23 cellular contexts compared by ENCODE assay signal in genomic region chr4:110609044-110609750, GRCh38. TPM values are rescaled to one million over a fixed set of nuclear protein-coding genes. Genes with fewer than 3 reads are reported as not detected.
A peak's percentile ranks its signal among the peaks of the same experiment; 100 is the strongest.
DNase-seq lines count a peak whose midpoint lies in the region; ATAC-seq and TF ChIP-seq lines count a peak whose summit lies in the region.
"Had no signal": no experiment of that assay in that cellular context is flagged by ENCODE, and none has a peak within 500 bp of the region (broad histone marks: within the 10 kb centered on the region; RNA-seq: fewer than 3 reads in every experiment).

No MANE protein-coding gene starts in this region.

- no peak overlapping the region for H4K12ac ChIP-seq in trophoblast cell (ENCODE audit: low read depth, low read length)

- no peak overlapping the region for H3K14ac ChIP-seq in trophoblast cell (ENCODE audit: low read length)
- H3K14ac ChIP-seq in H9 (ENCODE audit: insufficient read depth, low read length), result no peak overlapping the region

- no peaks in the 10 kb centered on the region for H3K36me3 ChIP-seq in GM23338 (ENCODE audit: insufficient read depth)
- no peaks in the 10 kb centered on the region for H3K36me3 ChIP-seq in kidney epithelial cell (ENCODE audit: control insufficient read depth, insufficient read depth, low read length)
- H3K36me3 ChIP-seq in trophoblast cell (ENCODE audit: control insufficient read depth in 1 of 2, insufficient read depth in 2 of 2, low read length in 2 of 2), result no peaks in the 10 kb centered on the region
- H3K36me3 ChIP-seq in spleen, result no peaks in the 10 kb centered on the region
- H3K36me3 ChIP-seq in suprapubic skin, result no peaks in the 10 kb centered on the region

- TF ChIP-seq EP300 in suprapubic skin (IDR thresholded peaks at IDR 0.05), result no peak

- H3K27me3 ChIP-seq in GM23338 (ENCODE audit: insufficient read depth), result peaks cover 74% of the 10 kb centered on the region
- peaks cover 18% of the 10 kb centered on the region for H3K27me3 ChIP-seq in kidney epithelial cell (ENCODE audit: control insufficient read depth, insufficient read depth, low read length)
- H3K27me3 ChIP-seq in trophoblast cell (ENCODE audit: insufficient read depth, low read length), result peaks cover 32% of the 10 kb centered on the region
- peaks cover 47% of the 10 kb centered on the region for H3K27me3 ChIP-seq in H9 (ENCODE audit: insufficient read depth, low read length)
- H3K27me3 ChIP-seq in spleen (replicated peaks in 1 of 7), result peaks cover 0 to 73% (median 57%) of the 10 kb centered on the region in 7 donors
- H3K27me3 ChIP-seq in suprapubic skin, result peaks cover 74% of the 10 kb centered on the region

- H3K18ac ChIP-seq in trophoblast cell (ENCODE audit: low read length) (no peak overlapping the region), H9 (ENCODE audit: insufficient read length, low read depth, low read length) (no peak overlapping the region)

- H3K4me1 ChIP-seq in GM23338 (ENCODE audit: insufficient read depth) (peaks cover 52% of the 10 kb centered on the region), trophoblast cell (ENCODE audit: control insufficient read depth in 1 of 2, insufficient read depth in 2 of 2, low read length in 2 of 2) (peaks cover 6 to 12% of the 10 kb centered on the region in 2 experiments), H9 (ENCODE audit: insufficient read depth, low read length) (0 out of 2 replicates have a peak, but pooled peaks cover 2% of the 10 kb centered on the region), spleen (peaks cover 0 to 18% (median 3%) of the 10 kb centered on the region in 6 donors), suprapubic skin (peaks cover 16% of the 10 kb centered on the region)

- no peak for ATAC-seq in GM23338
- ATAC-seq: activated T-cell treated with anti-CD3 and anti-CD28 coated beads, Interleukin-2, amount 50 U/mL, for 4 hours; right cardiac atrium; T-cell had no signal

- H3K4me3 ChIP-seq in GM23338 (no peak overlapping the region), kidney epithelial cell (ENCODE audit: low read depth, low read length) (no peak overlapping the region), trophoblast cell (ENCODE audit: low read depth, low read length) (no peak overlapping the region), spleen (no peak overlapping the region), suprapubic skin (no peak overlapping the region)
- H3K4me3 ChIP-seq: coronary artery had no signal

- H3K27me3 Mint-ChIP-seq in GM23338 (ENCODE audit: insufficient read depth, low read depth, poor library complexity), result peaks cover 64% of the 10 kb centered on the region
- H3K27me3 Mint-ChIP-seq in H9 (ENCODE audit: low read depth), result peaks cover 28% of the 10 kb centered on the region

- H2BK15ac ChIP-seq in H9 (ENCODE audit: low read depth, low read length), result no peak overlapping the region

- H4K8ac ChIP-seq in trophoblast cell (ENCODE audit: low read depth, low read length) (no peak overlapping the region), H9 (replicated peaks; ENCODE audit: insufficient read length, low read depth, low read length) (no peak overlapping the region)

- no peak for DNase-seq in GM23338 (ENCODE audit: low spot score)
- DNase-seq in OCI-M1 (lab: John Stamatoyannopoulos, UW), result peak; percentile 21
- peak; percentile 19 for DNase-seq in kidney epithelial cell (ENCODE audit: low read depth)
- no peak for DNase-seq in trophoblast cell
- DNase-seq in H9, result no peak
- no peak for DNase-seq in spleen
- DNase-seq in stimulated activated CD4-positive, alpha-beta T cell treated with anti-CD3 and anti-CD28 coated beads, Interleukin-12 subunit alpha, Interleukin-12 subunit beta, amount 100 ng/mL, for 4 hours, result no peak
- DNase-seq in suprapubic skin (ENCODE audit: low spot score in 2 of 2), result no peak
- DNase-seq: activated CD4-positive, alpha-beta T cell treated with anti-CD3 and anti-CD28 coated beads for 4 hours; activated naive CD4-positive, alpha-beta T cell treated with Interleukin-2 at 50 U/mL for 16 hours; activated T-cell treated with anti-CD3 and anti-CD28 coated beads, Interleukin-2, amount 50 U/mL, for 4 hours; amniotic stem cell; DMS 273 treated with DMSO at 0.1 percent for 48 hours; glutamatergic neuron; HCEC 1CT; right cardiac atrium; SHP77 treated with DMSO at 0.1 percent for 48 hours; substantia nigra; T-cell had no signal

- H3K4me3 Mint-ChIP-seq in GM23338, result no peak overlapping the region
- no peak overlapping the region for H3K4me3 Mint-ChIP-seq in H9
- H3K4me3 Mint-ChIP-seq: activated T-cell treated with anti-CD3 and anti-CD28 coated beads, Interleukin-2, amount 50 U/mL, for 4 hours; IgD-negative memory B cell; T-cell had no signal

- H2BK12ac ChIP-seq in trophoblast cell (ENCODE audit: low read length) (no peak overlapping the region), H9 (ENCODE audit: insufficient read length, low read depth, low read length) (no peak overlapping the region)

- H3K27ac Mint-ChIP-seq in GM23338 (no peak overlapping the region), H9 (no peak overlapping the region)
- H3K27ac Mint-ChIP-seq: IgD-negative memory B cell, T-cell had no signal

- WGBS in trophoblast cell (ENCODE audit: extremely low coverage, insufficient coverage, insufficient read length), result no CpG with 5 or more reads among the region's 6 CpGs
- WGBS in H9 (ENCODE audit: extremely low coverage, insufficient read length, low lambda C conversion rate), result no CpG with 5 or more reads among the region's 6 CpGs
- WGBS in spleen, 5 donors, result 27 to 35% (median 34%) methylated on average over 6 of the region's 6 CpGs
- WGBS in suprapubic skin, result 48% methylated on average over 6 of the region's 6 CpGs

- 0 out of 2 replicates have a peak, but pooled peaks cover 3% of the 10 kb centered on the region for H4K20me1 ChIP-seq in GM23338 (replicated peaks; ENCODE audit: insufficient read depth)
- H4K20me1 ChIP-seq in H9 (ENCODE audit: control insufficient read depth, insufficient read depth, insufficient read length), result no peaks in the 10 kb centered on the region

- intact Hi-C loops in spleen (cut with DNase I; ENCODE audit: low total_unique reads), result no loop called here

- TF ChIP-seq POLR2A in spleen (IDR thresholded peaks at IDR 0.05) (no peak), suprapubic skin (IDR thresholded peaks at IDR 0.05) (no peak)

- no peak overlapping the region for H3K4ac ChIP-seq in trophoblast cell (ENCODE audit: low read depth, low read length)
- H3K4ac ChIP-seq in H9 (ENCODE audit: low read depth, low read length), result no peak overlapping the region

- H3K4me1 Mint-ChIP-seq in GM23338 (peaks cover 36% of the 10 kb centered on the region), H9 (peaks cover 31 to 33% of the 10 kb centered on the region in 2 experiments)
- H3K4me1 Mint-ChIP-seq: IgD-negative memory B cell had no signal

- H2AK5ac ChIP-seq in trophoblast cell (ENCODE audit: low read length), result no peak overlapping the region
- no peak overlapping the region for H2AK5ac ChIP-seq in H9 (ENCODE audit: insufficient read length, low read length)

- no peak for TF ChIP-seq CTCF in GM23338 (conservative IDR thresholded peaks at IDR 0.05; ENCODE audit: low read depth in 2 of 2)
- TF ChIP-seq CTCF in kidney epithelial cell (IDR thresholded peaks at IDR 0.05; ENCODE audit: insufficient read depth, low read length, poor library complexity, severe bottlenecking), result no peak
- no peak for TF ChIP-seq CTCF in H9 (conservative IDR thresholded peaks at IDR 0.05)
- no peak for TF ChIP-seq CTCF in spleen (IDR thresholded peaks at IDR 0.05 in 8 of 11, conservative IDR thresholded peaks at IDR 0.05 in 3 of 11)
- no peak for TF ChIP-seq CTCF in suprapubic skin (IDR thresholded peaks at IDR 0.05)

- no peak overlapping the region for H4K5ac ChIP-seq in H9 (ENCODE audit: insufficient read length, low read depth, low read length)

- H2BK20ac ChIP-seq in H9 (ENCODE audit: low read depth, low read length, poor library complexity, severe bottlenecking), result no peak overlapping the region

- H2BK120ac ChIP-seq in trophoblast cell (ENCODE audit: insufficient read depth, low read length, poor library complexity) (no peak overlapping the region), H9 (ENCODE audit: low read depth, low read length, poor library complexity, severe bottlenecking) (no peak overlapping the region)

- H2AFZ ChIP-seq in GM23338 (no peak overlapping the region), trophoblast cell (ENCODE audit: insufficient read depth, low read length, poor library complexity) (no peak overlapping the region), H9 (ENCODE audit: low read length) (no peak overlapping the region)

- H3K4me2 ChIP-seq in GM23338, result peak overlapping the region; percentile 29; the same call in 1 of the 2 replicates
- peak overlapping the region; percentile 24 for H3K4me2 ChIP-seq in trophoblast cell (ENCODE audit: low read length)
- H3K4me2 ChIP-seq in H9 (ENCODE audit: insufficient read depth, insufficient read length, low read length), result no peak overlapping the region

- no peaks in the 10 kb centered on the region for H3K36me3 Mint-ChIP-seq in GM23338 (ENCODE audit: low read depth)
- H3K36me3 Mint-ChIP-seq in H9 (ENCODE audit: insufficient read depth in 1 of 3, low read depth in 3 of 3), result no peaks in the 10 kb centered on the region; a peak in 1 of 7 replicates
- H3K36me3 Mint-ChIP-seq: IgD-negative memory B cell, T-cell had no signal

- H3K79me1 ChIP-seq in trophoblast cell (ENCODE audit: low read length) (no peaks in the 10 kb centered on the region), H9 (ENCODE audit: insufficient read depth, low read depth, low read length, poor library complexity, severe bottlenecking) (no peaks in the 10 kb centered on the region)

- H3K23ac ChIP-seq in trophoblast cell (ENCODE audit: low read length) (no peak overlapping the region), H9 (ENCODE audit: insufficient read length, low read depth, low read length) (no peak overlapping the region)

- no peak overlapping the region for H4K91ac ChIP-seq in trophoblast cell (ENCODE audit: low read depth, low read length)
- no peak overlapping the region for H4K91ac ChIP-seq in H9 (ENCODE audit: insufficient read length, low read depth, low read length)

- no peaks in the 10 kb centered on the region for H3F3A ChIP-seq in GM23338 (replicated peaks; ENCODE audit: low read depth)

- no peak overlapping the region for H3T11ph ChIP-seq in H9 (ENCODE audit: low read length)

- H3K79me2 ChIP-seq in GM23338 (replicated peaks; ENCODE audit: insufficient read depth) (no peaks in the 10 kb centered on the region), trophoblast cell (ENCODE audit: control insufficient read depth, insufficient read depth, low read length, poor library complexity) (no peaks in the 10 kb centered on the region), H9 (ENCODE audit: insufficient read depth, low read length) (no peaks in the 10 kb centered on the region)

- no peaks in the 10 kb centered on the region for H3K9me2 ChIP-seq in GM23338 (ENCODE audit: insufficient read depth)

- H3K9me3 ChIP-seq in trophoblast cell (ENCODE audit: insufficient read depth, low read depth, low read length), result peaks cover 5% of the 10 kb centered on the region
- no peaks in the 10 kb centered on the region for H3K9me3 ChIP-seq in H9 (ENCODE audit: control insufficient read depth, low read depth, low read length)
- peaks cover 0 to 5% (median 0%) of the 10 kb centered on the region in 8 donors for H3K9me3 ChIP-seq in spleen
- H3K9me3 ChIP-seq in suprapubic skin, result no peaks in the 10 kb centered on the region

- no peak overlapping the region for H3K27ac ChIP-seq in GM23338 (ENCODE audit: low read depth)
- H3K27ac ChIP-seq in trophoblast cell (ENCODE audit: low read depth, low read length), result no peak overlapping the region
- H3K27ac ChIP-seq in H9 (ENCODE audit: insufficient read length, low read depth, low read length), result no peak overlapping the region
- no peak overlapping the region for H3K27ac ChIP-seq in spleen
- H3K27ac ChIP-seq in suprapubic skin, result no peak overlapping the region
- H3K27ac ChIP-seq: C4-2B, coronary artery had no signal

- H3K9me3 Mint-ChIP-seq in GM23338 (no peaks in the 10 kb centered on the region), H9 (no peaks in the 10 kb centered on the region; a peak in 1 of 5 replicates)
- H3K9me3 Mint-ChIP-seq: activated T-cell treated with anti-CD3 and anti-CD28 coated beads, Interleukin-2, amount 50 U/mL, for 4 hours; T-cell had no signal

- no peak overlapping the region for H3K56ac ChIP-seq in H9 (ENCODE audit: insufficient read length, low read depth, low read length)

- H2BK5ac ChIP-seq in trophoblast cell (ENCODE audit: low read depth, low read length, poor library complexity) (no peak overlapping the region), H9 (ENCODE audit: insufficient read length, low read length) (no peak overlapping the region)

- no peak overlapping the region for H3K9ac ChIP-seq in trophoblast cell (ENCODE audit: low read length)
- H3K9ac ChIP-seq in H9 (ENCODE audit: extremely low read depth, insufficient read length, low read length), result no peak overlapping the region

- H3K23me2 ChIP-seq in H9 (ENCODE audit: insufficient read length, low read depth, low read length, poor library complexity, severe bottlenecking), result peaks cover 3% of the 10 kb centered on the region

RNA-seq across cellular contexts. Expression of gene PITX2, which starts 13.7 kb away (rescaled TPM):
- 0.35 and 0.52 TPM in 2 replicates for total RNA-seq in GM23338 (2014; rRNA removed; shearing (Covaris generic))
- 0.99 and 1.0 TPM in 2 replicates for polyA plus RNA-seq in GM23338 (2016; fragmentation: Nextera tagmentation; extraction: Ambion mirVana)
- total RNA-seq in kidney epithelial cell, result 0.29 and 1.3 TPM in 2 replicates
- polyA plus RNA-seq in trophoblast cell (2013), result 3.1 and 3.4 TPM in 2 replicates
- total RNA-seq in H9 (2021), result 7.5 and 8.5 TPM in 2 replicates
- total RNA-seq in spleen, result not detected
- under 1 TPM in 1 of 3 donors, not detected in 2; 0.12 TPM for polyA plus RNA-seq in spleen
- 1 to 10 TPM in 3 of 4 donors, under 1 TPM in 1; 0.48 to 8.3 (median 4.1) TPM for total RNA-seq in suprapubic skin
- total RNA-seq: activated CD8-positive, alpha-beta memory T cell treated with anti-CD3 and anti-CD28 coated beads for 36 hours; activated T-cell treated with anti-CD3 and anti-CD28 coated beads, Interleukin-2, amount 50 U/mL, for 4 hours; T-cell had no signal
- polyA plus RNA-seq: IgD-negative memory B cell had no signal

Comparison
In these comparisons a context has a peak if more than half of its experiments do, and no peak if none do; other contexts are left out.
1. DNase-seq: peak in OCI-M1 (single experiment) and kidney epithelial cell (single experiment); none in GM23338 (single experiment), trophoblast cell (0 of 2), H9 (single experiment), spleen (single experiment), stimulated activated CD4-positive, alpha-beta T cell treated with anti-CD3 and anti-CD28 coated beads, Interleukin-12 subunit alpha, Interleukin-12 subunit beta, amount 100 ng/mL, for 4 hours (single experiment) and suprapubic skin (0 of 2).